In the genomic region with DNA sequence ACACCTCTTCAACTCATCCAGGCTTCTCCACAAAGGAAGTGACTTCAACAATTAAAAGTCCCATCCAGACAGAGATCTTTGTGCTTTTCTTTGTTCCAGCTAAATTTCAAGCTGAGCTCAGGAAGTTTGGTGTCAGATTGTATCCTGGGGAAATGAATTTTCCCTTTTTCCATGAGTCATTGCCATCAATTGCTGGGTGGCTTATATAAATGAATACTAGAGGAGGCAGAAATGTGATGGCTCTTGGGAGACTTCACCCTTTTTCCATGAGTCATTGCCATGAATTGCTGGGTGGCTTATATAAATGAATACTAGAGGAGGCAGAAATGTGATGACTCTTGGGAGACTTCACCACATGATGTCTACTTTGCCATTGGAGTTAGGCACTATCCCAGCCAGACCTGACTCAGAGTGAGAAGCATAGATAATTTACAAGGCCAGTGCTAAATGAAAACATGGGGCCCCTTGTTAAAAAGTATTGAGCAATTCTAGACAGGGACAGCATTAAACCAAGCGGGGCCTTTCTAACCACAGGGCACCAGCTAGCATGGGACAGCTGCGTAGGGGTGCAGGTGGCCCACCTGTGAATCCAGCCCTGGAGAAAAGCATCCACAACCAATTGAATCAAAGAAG, we compare ENCODE assay signal across 11 cellular contexts.
DNase-seq lines count a peak whose midpoint lies in the region; ATAC-seq and TF ChIP-seq lines count a peak whose summit lies in the region.
"Had no signal": no experiment of that assay in that cellular context is flagged by ENCODE, and none has a peak within 500 bp of the region (broad histone marks: within the 10 kb centered on the region; RNA-seq: fewer than 3 reads in every experiment).

No MANE protein-coding gene starts in this region.

- no peak overlapping the region for H3K27ac ChIP-seq in SK-N-MC
- H3K27ac ChIP-seq: BLaER1 had no signal

- CTCF ChIA-PET in activated CD4-positive, alpha-beta T cell treated with anti-CD3 and anti-CD28 coated beads for 36 hours (lab: Charles Lee) = interaction anchor here (0.6 kb wide), 1 partner anchor 931 kb away, joined by 3 read pairs; no protein-coding TSS in a partner anchor
- CTCF ChIA-PET in activated CD4-positive, alpha-beta T cell treated with anti-CD3 and anti-CD28 coated beads, Interleukin-2, amount 10 ng/mL, durations not matched to agents 7 days and 5 days (lab: Charles Lee) = no interaction called here

- H3K27ac Mint-ChIP-seq in activated CD4-positive, alpha-beta T cell treated with anti-CD3 and anti-CD28 coated beads for 36 hours = no peak overlapping the region
- no peak overlapping the region for H3K27ac Mint-ChIP-seq in activated CD4-positive, alpha-beta T cell treated with anti-CD3 and anti-CD28 coated beads, Interleukin-2, amount 10 ng/mL, durations not matched to agents 7 days and 5 days

- no peak overlapping the region for H3K9ac ChIP-seq in SK-N-MC (ENCODE audit: insufficient read length)
- H3K9ac ChIP-seq: BLaER1 had no signal

- no peaks in the 10 kb centered on the region for H3K9me3 Mint-ChIP-seq in activated CD4-positive, alpha-beta T cell treated with anti-CD3 and anti-CD28 coated beads for 36 hours (ENCODE audit: low read depth)
- no peaks in the 10 kb centered on the region for H3K9me3 Mint-ChIP-seq in activated CD4-positive, alpha-beta T cell treated with anti-CD3 and anti-CD28 coated beads, Interleukin-2, amount 10 ng/mL, durations not matched to agents 7 days and 5 days

- no peak for DNase-seq in activated CD4-positive, alpha-beta T cell treated with anti-CD3 and anti-CD28 coated beads for 36 hours
- DNase-seq in activated CD4-positive, alpha-beta T cell treated with anti-CD3 and anti-CD28 coated beads, Interleukin-2, amount 10 ng/mL, durations not matched to agents 7 days and 5 days = no peak
- DNase-seq in SK-N-MC (ENCODE audit: low read depth, low spot score) (peak; percentile 14), fibroblast of the aortic adventitia (ENCODE audit: low read depth) (peak; percentile 98), superior temporal gyrus (ENCODE audit: extremely low spot score) (peak; percentile 43), posterior vena cava (ENCODE audit: low spot score) (no peak)
- no peak for DNase-seq in stimulated activated CD4-positive, alpha-beta T cell treated with anti-CD3 and anti-CD28 coated beads, Interleukin-2, amount 100 ng/mL, for 24 hours
- DNase-seq: activated CD4-positive, alpha-beta T cell treated with anti-CD3 and anti-CD28 coated beads, Interleukin-2, amount 50 U/mL, for 1 hour; H7 had no signal

- no peak overlapping the region for H3K4me3 Mint-ChIP-seq in activated CD4-positive, alpha-beta T cell treated with anti-CD3 and anti-CD28 coated beads for 36 hours
- no peak overlapping the region for H3K4me3 Mint-ChIP-seq in activated CD4-positive, alpha-beta T cell treated with anti-CD3 and anti-CD28 coated beads, Interleukin-2, amount 10 ng/mL, durations not matched to agents 7 days and 5 days

- H3K9me3 ChIP-seq in SK-N-MC (ENCODE audit: low read depth, low read length) = no peaks in the 10 kb centered on the region
- H3K9me3 ChIP-seq: BLaER1 had no signal

- H3K4me3 ChIP-seq in SK-N-MC (no peak overlapping the region), fibroblast of the aortic adventitia (ENCODE audit: low read depth, low read length) (no peak overlapping the region)
- H3K4me3 ChIP-seq: BLaER1 had no signal

- ATAC-seq in activated CD4-positive, alpha-beta T cell treated with anti-CD3 and anti-CD28 coated beads for 36 hours = peak; percentile 64
- no peak for ATAC-seq in HG02798 (IDR thresholded peaks at IDR 0.05; ENCODE audit: poor library complexity, unreplicated experiment)

- TF ChIP-seq CTCF in fibroblast of the aortic adventitia (IDR thresholded peaks at IDR 0.05; ENCODE audit: insufficient read depth, low read length) = no peak

- no peaks in the 10 kb centered on the region for H3K36me3 Mint-ChIP-seq in activated CD4-positive, alpha-beta T cell treated with anti-CD3 and anti-CD28 coated beads for 36 hours (ENCODE audit: low read depth)
- H3K36me3 Mint-ChIP-seq in activated CD4-positive, alpha-beta T cell treated with anti-CD3 and anti-CD28 coated beads, Interleukin-2, amount 10 ng/mL, durations not matched to agents 7 days and 5 days (ENCODE audit: low read depth) = no peaks in the 10 kb centered on the region

- peaks cover 6% of the 10 kb centered on the region for H3K4me1 Mint-ChIP-seq in activated CD4-positive, alpha-beta T cell treated with anti-CD3 and anti-CD28 coated beads for 36 hours
- peaks cover 5% of the 10 kb centered on the region for H3K4me1 Mint-ChIP-seq in activated CD4-positive, alpha-beta T cell treated with anti-CD3 and anti-CD28 coated beads, Interleukin-2, amount 10 ng/mL, durations not matched to agents 7 days and 5 days

- intact Hi-C loops in activated CD4-positive, alpha-beta T cell treated with anti-CD3 and anti-CD28 coated beads for 36 hours (cut with DNase I, micrococcal nuclease) = no loop called here
- intact Hi-C loops in posterior vena cava (cut with DNase I) = no loop called here

- H3K27me3 Mint-ChIP-seq in activated CD4-positive, alpha-beta T cell treated with anti-CD3 and anti-CD28 coated beads for 36 hours = peaks cover 18% of the 10 kb centered on the region
- H3K27me3 Mint-ChIP-seq in activated CD4-positive, alpha-beta T cell treated with anti-CD3 and anti-CD28 coated beads, Interleukin-2, amount 10 ng/mL, durations not matched to agents 7 days and 5 days = peaks cover 3% of the 10 kb centered on the region

- POLR2A ChIA-PET in activated CD4-positive, alpha-beta T cell treated with anti-CD3 and anti-CD28 coated beads for 36 hours (lab: Charles Lee) = no interaction called here
- POLR2A ChIA-PET in activated CD4-positive, alpha-beta T cell treated with anti-CD3 and anti-CD28 coated beads, Interleukin-2, amount 10 ng/mL, durations not matched to agents 7 days and 5 days (lab: Charles Lee) = no interaction called here

- no peaks in the 10 kb centered on the region for H3K36me3 ChIP-seq in SK-N-MC (ENCODE audit: insufficient read depth, low read length)
- H3K36me3 ChIP-seq: BLaER1 had no signal

Comparison
In these comparisons a context has a peak if more than half of its experiments do, and no peak if none do; other contexts are left out.
1. DNase-seq: peak in SK-N-MC (single experiment), fibroblast of the aortic adventitia (single experiment) and superior temporal gyrus (single experiment); none in activated CD4-positive, alpha-beta T cell treated with anti-CD3 and anti-CD28 coated beads for 36 hours (single experiment), activated CD4-positive, alpha-beta T cell treated with anti-CD3 and anti-CD28 coated beads, Interleukin-2, amount 10 ng/mL, durations not matched to agents 7 days and 5 days (single experiment), posterior vena cava (single experiment) and stimulated activated CD4-positive, alpha-beta T cell treated with anti-CD3 and anti-CD28 coated beads, Interleukin-2, amount 100 ng/mL, for 24 hours (0 of 2).